Comparison of ENCODE assay signal across 18 cellular contexts in genomic region chr21:25515484-25516405, GRCh38.
DNase-seq lines count a peak whose midpoint lies in the region; ATAC-seq and TF ChIP-seq lines count a peak whose summit lies in the region.
"Had no signal": no experiment of that assay in that cellular context is flagged by ENCODE, and none has a peak within 500 bp of the region (broad histone marks: within the 10 kb centered on the region; RNA-seq: fewer than 3 reads in every experiment).

No MANE protein-coding gene starts in this region.

- CTCF ChIA-PET in PC-3 (lab: Charles Lee), result no interaction called here

- DNase-seq in activated naive CD8-positive, alpha-beta T cell treated with anti-CD3 and anti-CD28 coated beads, Interleukin-2, amount 50 U/mL, for 24 hours, result no peak
- DNase-seq in activated naive CD8-positive, alpha-beta T cell treated with anti-CD3 and anti-CD28 coated beads for 36 hours, result no peak
- peak; percentile 11 for DNase-seq in PC-3
- peak; percentile 60 to 68 for DNase-seq in fibroblast of lung (ENCODE audit: low read depth in 2 of 2)
- DNase-seq in stimulated activated naive CD8-positive, alpha-beta T cell treated with anti-CD3 and anti-CD28 coated beads, Interleukin-15, amount 100 ng/mL, for 72 hours, result no peak
- no peak for DNase-seq in NCI-H446 (lab: John Stamatoyannopoulos, UW)
- DNase-seq: activated CD8-positive, alpha-beta memory T cell treated with anti-CD3 and anti-CD28 coated beads, Interleukin-2, amount 10 ng/mL, durations not matched to agents 7 days and 5 days; adrenal gland; H7; kidney glomerular epithelial cell; spleen; uterus had no signal

- H3K27me3 ChIP-seq in PC-3 (ENCODE audit: low read length) (no peaks in the 10 kb centered on the region), fibroblast of lung (ENCODE audit: control insufficient read depth, insufficient read depth, low read length) (no peaks in the 10 kb centered on the region)
- H3K27me3 ChIP-seq: adrenal gland, SJSA1, spleen, uterus had no signal

- peaks cover 14% of the 10 kb centered on the region for H3K36me3 Mint-ChIP-seq in activated naive CD8-positive, alpha-beta T cell treated with anti-CD3 and anti-CD28 coated beads, Interleukin-2, amount 50 U/mL, for 24 hours (ENCODE audit: low read depth)
- peaks cover 38% of the 10 kb centered on the region for H3K36me3 Mint-ChIP-seq in activated naive CD8-positive, alpha-beta T cell treated with anti-CD3 and anti-CD28 coated beads for 36 hours

- H3K4me3 Mint-ChIP-seq in activated naive CD8-positive, alpha-beta T cell treated with anti-CD3 and anti-CD28 coated beads, Interleukin-2, amount 50 U/mL, for 24 hours, result no peak overlapping the region
- H3K4me3 Mint-ChIP-seq in activated naive CD8-positive, alpha-beta T cell treated with anti-CD3 and anti-CD28 coated beads for 36 hours, result no peak overlapping the region
- no peak overlapping the region for H3K4me3 Mint-ChIP-seq in stimulated activated naive CD8-positive, alpha-beta T cell treated with anti-CD3 and anti-CD28 coated beads, Interleukin-15, amount 100 ng/mL, for 72 hours
- H3K4me3 Mint-ChIP-seq: activated CD8-positive, alpha-beta memory T cell treated with anti-CD3 and anti-CD28 coated beads, Interleukin-2, amount 10 ng/mL, durations not matched to agents 7 days and 5 days; stimulated activated naive CD8-positive, alpha-beta T cell treated with anti-CD3 and anti-CD28 coated beads, Interleukin-15, Interleukin-2, amounts not matched to agents 100 ng/mL and 50 ng/mL, for 24 hours had no signal

- H3K27ac ChIP-seq in PC-3 (ENCODE audit: low read length) (no peak overlapping the region), fibroblast of lung (ENCODE audit: insufficient read depth, low read length) (no peak overlapping the region)
- H3K27ac ChIP-seq: adrenal gland, coronary artery, SJSA1, spleen, uterus had no signal

- no peak overlapping the region for H2AFZ ChIP-seq in PC-3 (ENCODE audit: low read length)
- H2AFZ ChIP-seq in fibroblast of lung (ENCODE audit: low read length), result no peak overlapping the region

- TF ChIP-seq CTCF in PC-3 (conservative IDR thresholded peaks at IDR 0.05; ENCODE audit: low read depth, low read length) (no peak), fibroblast of lung (conservative IDR thresholded peaks at IDR 0.05 in 1 of 2, IDR thresholded peaks at IDR 0.05 in 1 of 2; ENCODE audit: low read depth in 1 of 2, low read length in 2 of 2) (no peak)

- intact Hi-C loops in PC-3 (cut with micrococcal nuclease), result no loop called here

- peaks cover 54% of the 10 kb centered on the region for H3K4me1 Mint-ChIP-seq in activated naive CD8-positive, alpha-beta T cell treated with anti-CD3 and anti-CD28 coated beads, Interleukin-2, amount 50 U/mL, for 24 hours
- H3K4me1 Mint-ChIP-seq in activated naive CD8-positive, alpha-beta T cell treated with anti-CD3 and anti-CD28 coated beads for 36 hours, result peaks cover 41% of the 10 kb centered on the region
- peaks cover 37% of the 10 kb centered on the region for H3K4me1 Mint-ChIP-seq in stimulated activated naive CD8-positive, alpha-beta T cell treated with anti-CD3 and anti-CD28 coated beads, Interleukin-15, amount 100 ng/mL, for 72 hours

- H3K27ac Mint-ChIP-seq in activated naive CD8-positive, alpha-beta T cell treated with anti-CD3 and anti-CD28 coated beads, Interleukin-2, amount 50 U/mL, for 24 hours, result no peak overlapping the region
- H3K27ac Mint-ChIP-seq in activated naive CD8-positive, alpha-beta T cell treated with anti-CD3 and anti-CD28 coated beads for 36 hours, result no peak overlapping the region
- no peak overlapping the region for H3K27ac Mint-ChIP-seq in stimulated activated naive CD8-positive, alpha-beta T cell treated with anti-CD3 and anti-CD28 coated beads, Interleukin-15, amount 100 ng/mL, for 72 hours
- H3K27ac Mint-ChIP-seq: activated CD8-positive, alpha-beta memory T cell treated with anti-CD3 and anti-CD28 coated beads, Interleukin-2, amount 10 ng/mL, durations not matched to agents 7 days and 5 days had no signal

- POLR2A ChIA-PET in PC-3 (lab: Charles Lee; ENCODE audit: unreplicated experiment), result no interaction called here

- no TSS peak for BruUV-seq in PC-3 (replicated peaks; lab: Mats Ljungman, UMichigan)

- no peaks in the 10 kb centered on the region for H3K79me2 ChIP-seq in PC-3 (ENCODE audit: low read length)
- H3K79me2 ChIP-seq in fibroblast of lung (ENCODE audit: control insufficient read depth, insufficient read depth, low read length), result no peaks in the 10 kb centered on the region

- H3K9me2 ChIP-seq in PC-3 (replicated peaks; ENCODE audit: low read length), result no peaks in the 10 kb centered on the region

- no peaks in the 10 kb centered on the region for H3K27me3 Mint-ChIP-seq in activated naive CD8-positive, alpha-beta T cell treated with anti-CD3 and anti-CD28 coated beads, Interleukin-2, amount 50 U/mL, for 24 hours
- H3K27me3 Mint-ChIP-seq in activated naive CD8-positive, alpha-beta T cell treated with anti-CD3 and anti-CD28 coated beads for 36 hours, result peaks cover 4% of the 10 kb centered on the region
- H3K27me3 Mint-ChIP-seq in stimulated activated naive CD8-positive, alpha-beta T cell treated with anti-CD3 and anti-CD28 coated beads, Interleukin-15, amount 100 ng/mL, for 72 hours, result no peaks in the 10 kb centered on the region

- no peaks in the 10 kb centered on the region for H3K4me1 ChIP-seq in PC-3 (ENCODE audit: insufficient read depth, low read length)
- H3K4me1 ChIP-seq in fibroblast of lung (ENCODE audit: control insufficient read depth, extremely low read depth, insufficient read depth, low read length), result no peaks in the 10 kb centered on the region
- H3K4me1 ChIP-seq: adrenal gland, SJSA1, uterus had no signal

- H3K9ac ChIP-seq in PC-3 (ENCODE audit: low read length), result no peak overlapping the region
- H3K9ac ChIP-seq in fibroblast of lung (ENCODE audit: insufficient read depth, low read length), result no peak overlapping the region

- H3K4me2 ChIP-seq in PC-3 (ENCODE audit: low read length) (no peak overlapping the region), fibroblast of lung (ENCODE audit: extremely low read depth, insufficient read depth, low read length) (no peak overlapping the region)

- peaks cover 3% of the 10 kb centered on the region for H3K9me3 Mint-ChIP-seq in activated naive CD8-positive, alpha-beta T cell treated with anti-CD3 and anti-CD28 coated beads, Interleukin-2, amount 50 U/mL, for 24 hours
- H3K9me3 Mint-ChIP-seq in activated naive CD8-positive, alpha-beta T cell treated with anti-CD3 and anti-CD28 coated beads for 36 hours, result peaks cover 19% of the 10 kb centered on the region
- peaks cover 4 to 17% of the 10 kb centered on the region in 2 donors for H3K9me3 Mint-ChIP-seq in stimulated activated naive CD8-positive, alpha-beta T cell treated with anti-CD3 and anti-CD28 coated beads, Interleukin-15, amount 100 ng/mL, for 72 hours
- H3K9me3 Mint-ChIP-seq: stimulated activated naive CD8-positive, alpha-beta T cell treated with anti-CD3 and anti-CD28 coated beads, Interleukin-15, Interleukin-2, amounts not matched to agents 100 ng/mL and 50 ng/mL, for 24 hours had no signal

- ATAC-seq in activated naive CD8-positive, alpha-beta T cell treated with anti-CD3 and anti-CD28 coated beads, Interleukin-2, amount 50 U/mL, for 24 hours, result peak; percentile 67
- ATAC-seq in PC-3 (peak; percentile 48; the same call in 1 of the 2 replicates), GM21619 (IDR thresholded peaks at IDR 0.05; ENCODE audit: unreplicated experiment) (no peak), HG03095 (IDR thresholded peaks at IDR 0.05; ENCODE audit: unreplicated experiment) (no peak)
- ATAC-seq in stimulated activated naive CD8-positive, alpha-beta T cell treated with anti-CD3 and anti-CD28 coated beads, Interleukin-15, amount 100 ng/mL, for 72 hours, result peak; percentile 57
- ATAC-seq: activated CD8-positive, alpha-beta memory T cell treated with anti-CD3 and anti-CD28 coated beads, Interleukin-2, amount 10 ng/mL, durations not matched to agents 7 days and 5 days; HepG2 had no signal

- no peaks in the 10 kb centered on the region for H3F3A ChIP-seq in PC-3 (ENCODE audit: low read length, unreplicated experiment)

- H3K9me3 ChIP-seq in PC-3 (ENCODE audit: low read length) (no peaks in the 10 kb centered on the region), fibroblast of lung (ENCODE audit: control insufficient read depth, insufficient read depth, low read depth, low read length) (no peaks in the 10 kb centered on the region)
- H3K9me3 ChIP-seq: adrenal gland, SJSA1, spleen, uterus had no signal

- H4K20me1 ChIP-seq in PC-3 (ENCODE audit: low read length) (no peaks in the 10 kb centered on the region), fibroblast of lung (ENCODE audit: control insufficient read depth, extremely low read depth, insufficient read depth, low read length) (no peaks in the 10 kb centered on the region)

- H3K4me3 ChIP-seq in PC-3 (ENCODE audit: low read length), result no peak overlapping the region
- no peak overlapping the region for H3K4me3 ChIP-seq in fibroblast of lung (replicated peaks in 1 of 4; ENCODE audit: control extremely low read depth in 1 of 4, insufficient read depth in 1 of 4, low read depth in 3 of 4, low read length in 4 of 4)
- H3K4me3 ChIP-seq: adrenal gland, coronary artery, SJSA1, spleen, uterus had no signal

- H3K36me3 ChIP-seq in PC-3 (ENCODE audit: low read depth, low read length) (no peaks in the 10 kb centered on the region), fibroblast of lung (ENCODE audit: control insufficient read depth, insufficient read depth, low read length) (no peaks in the 10 kb centered on the region)
- H3K36me3 ChIP-seq: adrenal gland, SJSA1, spleen, uterus had no signal

Comparison
In these comparisons a context has a peak if more than half of its experiments do, and no peak if none do; other contexts are left out.
1. ATAC-seq: peak in activated naive CD8-positive, alpha-beta T cell treated with anti-CD3 and anti-CD28 coated beads, Interleukin-2, amount 50 U/mL, for 24 hours (single experiment), PC-3 (single experiment) and stimulated activated naive CD8-positive, alpha-beta T cell treated with anti-CD3 and anti-CD28 coated beads, Interleukin-15, amount 100 ng/mL, for 72 hours (single experiment); none in GM21619 (single experiment) and HG03095 (single experiment).
2. DNase-seq: peak in PC-3 (single experiment) and fibroblast of lung (2 of 2); none in activated naive CD8-positive, alpha-beta T cell treated with anti-CD3 and anti-CD28 coated beads, Interleukin-2, amount 50 U/mL, for 24 hours (single experiment), activated naive CD8-positive, alpha-beta T cell treated with anti-CD3 and anti-CD28 coated beads for 36 hours (single experiment), stimulated activated naive CD8-positive, alpha-beta T cell treated with anti-CD3 and anti-CD28 coated beads, Interleukin-15, amount 100 ng/mL, for 72 hours (0 of 2) and NCI-H446 (0 of 2).